In the genomic region with DNA sequence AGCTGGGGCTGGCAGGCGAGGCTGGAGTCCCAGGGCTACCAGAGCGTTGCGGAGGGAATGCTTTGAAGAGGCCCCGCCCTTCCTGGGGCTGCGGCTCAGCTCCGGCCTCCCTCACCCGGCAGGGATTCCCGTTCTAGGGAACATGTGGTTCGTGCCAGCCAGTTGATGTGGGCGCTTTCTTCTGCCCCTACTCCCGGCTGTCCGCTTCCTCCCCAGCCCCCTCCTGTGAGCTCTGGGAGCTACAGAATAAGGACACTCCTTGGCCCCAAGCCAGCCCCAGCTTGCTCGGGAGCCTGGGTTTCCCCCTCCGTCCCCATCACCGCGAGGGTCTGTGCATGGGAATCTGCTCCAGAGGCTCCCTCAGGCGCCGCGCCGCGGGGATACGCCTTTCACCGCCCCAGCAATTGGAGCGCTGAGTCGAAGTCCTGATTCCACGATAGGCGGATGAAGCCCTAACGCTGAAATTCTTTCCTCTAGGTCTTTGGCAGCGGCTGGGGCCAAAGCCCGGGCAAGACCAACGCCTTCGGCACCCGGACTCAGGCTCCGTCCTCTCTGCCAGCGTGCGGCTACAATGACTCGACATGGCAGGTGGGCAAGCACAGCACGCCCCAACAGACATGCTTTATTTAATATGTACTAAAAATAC, we compare ENCODE assay signal across 8 cellular contexts.
A peak's percentile ranks its signal among the peaks of the same experiment; 100 is the strongest.
DNase-seq lines count a peak whose midpoint lies in the region; ATAC-seq, FAIRE-seq and TF ChIP-seq lines count a peak whose summit lies in the region.

No MANE protein-coding gene starts in this region.

- no peak for FAIRE-seq in H1 (lab: Jason Lieb, UNC)

- no peak overlapping the region for H3K14ac ChIP-seq in H1 (ENCODE audit: insufficient read length)

- POLR2A ChIA-PET in H1 (lab: Charles Lee; ENCODE audit: partially characterized antibody) = interaction anchor here (0.8 to 2.8 kb wide), 7 partner anchors 14 to 122 kb away, joined by 3 to 19 read pairs (median 4); no protein-coding TSS in a partner anchor

- DNase-seq in NCI-H2171 treated with DMSO at 0.1 percent for 48 hours (lab: John Stamatoyannopoulos, UW) (peak; percentile 27), H1 (ENCODE audit: low read depth in 1 of 2, low spot score in 2 of 2) (peak; percentile 34 to 81), lower leg skin (ENCODE audit: low spot score in 2 of 2) (peak; percentile 29 to 91), thoracic aorta (ENCODE audit: low spot score) (peak; percentile 24), NCI-H1436 (lab: John Stamatoyannopoulos, UW) (no peak), SHP77 (lab: John Stamatoyannopoulos, UW) (no peak)
- DNase-seq in stimulated activated CD4-positive, alpha-beta T cell treated with anti-CD3 and anti-CD28 coated beads, Interleukin-1b, Interleukin-23, amount 100 ng/mL, for 48 hours = no peak

- peak overlapping the region; percentile 3 for H4K5ac ChIP-seq in H1 (ENCODE audit: insufficient read length, low read depth, low read length)

- H3K9me3 ChIP-seq in BLaER1 = 0 out of 2 replicates have a peak, but pooled peaks cover 2% of the 10 kb centered on the region
- H3K9me3 ChIP-seq in H1 (ENCODE audit: insufficient read depth in 2 of 2, low read depth in 1 of 2, low read length in 1 of 2) = no peaks in the 10 kb centered on the region
- no peaks in the 10 kb centered on the region for H3K9me3 ChIP-seq in thoracic aorta

- CTCF ChIA-PET in H1 (lab: Charles Lee; ENCODE audit: partially characterized antibody) = interaction anchor here (0.8 to 1.8 kb wide), 4 partner anchors 9 to 154 kb away, joined by 3 to 6 read pairs (median 4); no protein-coding TSS in a partner anchor

- H3K23ac ChIP-seq in H1 (ENCODE audit: insufficient read length) = no peak overlapping the region

- no peak overlapping the region for H2BK5ac ChIP-seq in H1 (ENCODE audit: low read depth, low read length)

- H3K56ac ChIP-seq in H1 (replicated peaks; ENCODE audit: insufficient read length, low read depth, low read length) = no peak overlapping the region

- peak overlapping the region; percentile 93 for H3K18ac ChIP-seq in H1 (ENCODE audit: extremely low read depth, low read length)

- peak overlapping the region; percentile 86 for H2AFZ ChIP-seq in H1 (ENCODE audit: low read length)

- H3K4me3 ChIP-seq in BLaER1 (peak overlapping the region; percentile 45), H1 (ENCODE audit: extremely low read depth in 1 of 4, insufficient read depth in 2 of 4, low read depth in 3 of 4, low read length in 4 of 4) (peak overlapping the region; percentile 46 to 61 (median 54)), lower leg skin (ENCODE audit: low read depth, poor library complexity, severe bottlenecking) (peak overlapping the region; percentile 10), thoracic aorta (peak overlapping the region; percentile 76)

- 0 out of 2 replicates have a peak overlapping the region, but pooled peaks have one; percentile 32 for H2BK20ac ChIP-seq in H1 (ENCODE audit: low read length)

- ATAC-seq in thoracic aorta (ENCODE audit: insufficient number of reproducible peaks, low FRiP score, low read depth) = peak; percentile 75

- WGBS in H1 (ENCODE audit: extremely low coverage in 1 of 2, insufficient coverage in 1 of 2, insufficient read length in 1 of 2, insufficient replicate concordance in 2 of 2, low coverage in 1 of 2, low lambda C conversion rate in 2 of 2, missing lambda C conversion rate in 1 of 2), 2 experiments = 5% methylated on average over 36 of the region's 38 CpGs; no CpG with 5 or more reads in 1 of the 2 experiments
- 2 to 7% methylated on average over 18 to 33 of the region's 38 CpGs for WGBS in lower leg skin, 2 donors

- 0 out of 2 replicates have a peak overlapping the region, but pooled peaks have one; percentile 76 for H4K8ac ChIP-seq in H1 (ENCODE audit: extremely low read depth, insufficient read depth, low read length)

- H3K4ac ChIP-seq in H1 (replicated peaks; ENCODE audit: insufficient read length, low read depth, low read length) = no peak overlapping the region

- no peak for TF ChIP-seq RAD21 in H1 (IDR thresholded peaks at IDR 0.05 in 1 of 2, conservative IDR thresholded peaks at IDR 0.05 in 1 of 2; ENCODE audit: low read depth in 2 of 2, low read length in 2 of 2)

- H4K91ac ChIP-seq in H1 (replicated peaks; ENCODE audit: insufficient read length, low read length) = peak overlapping the region; percentile 91

- no peak overlapping the region for H3K27ac ChIP-seq in BLaER1
- no peak overlapping the region for H3K27ac ChIP-seq in H1 (ENCODE audit: low read depth, low read length)
- H3K27ac ChIP-seq in thoracic aorta = peak overlapping the region; percentile 91

- H4K20me1 ChIP-seq in BLaER1 (no peaks in the 10 kb centered on the region), H1 (replicated peaks in 1 of 2; ENCODE audit: control insufficient read depth in 1 of 2, insufficient read depth in 2 of 2, low read length in 2 of 2) (peaks cover 0 to 1% of the 10 kb centered on the region in 2 experiments)

- no peak overlapping the region for H2AK5ac ChIP-seq in H1 (ENCODE audit: low read depth, low read length)

- H3K79me2 ChIP-seq in H1 (ENCODE audit: control insufficient read depth in 1 of 2, insufficient read depth in 2 of 2, low read length in 2 of 2) = no peaks in the 10 kb centered on the region

- peak overlapping the region; percentile 50; the same call in 1 of the 2 replicates for H3K9ac ChIP-seq in BLaER1
- no peak overlapping the region; a peak in 2 of 7 replicates for H3K9ac ChIP-seq in H1 (replicated peaks in 1 of 4; ENCODE audit: extremely low read depth in 1 of 4, low read depth in 3 of 4, low read length in 3 of 4)

- H3K27me3 ChIP-seq in BLaER1 (peaks cover 13% of the 10 kb centered on the region), H1 (replicated peaks in 1 of 4; ENCODE audit: control insufficient read depth in 3 of 4, extremely low read depth in 1 of 4, insufficient read depth in 3 of 4, low read length in 3 of 4) (peaks cover 0 to 24% (median 8%) of the 10 kb centered on the region in 4 experiments; a peak in 6 of 7 replicates), thoracic aorta (replicated peaks; ENCODE audit: insufficient read depth) (no peaks in the 10 kb centered on the region)

- no peak overlapping the region for H2BK120ac ChIP-seq in H1 (replicated peaks; ENCODE audit: low read depth, low read length)

- H3K4me2 ChIP-seq in BLaER1 (peak overlapping the region; percentile 91), H1 (ENCODE audit: insufficient read depth in 1 of 2, low read depth in 2 of 2, low read length in 2 of 2) (peak overlapping the region; percentile 77 to 95)

- no peak for TF ChIP-seq POLR2A in H1 (IDR thresholded peaks at IDR 0.05; ENCODE audit: control extremely low read depth in 1 of 2, low read depth in 2 of 2, low read length in 2 of 2)
- no peak for TF ChIP-seq POLR2A in lower leg skin (IDR thresholded peaks at IDR 0.05)

- H3K79me1 ChIP-seq in H1 (ENCODE audit: low read depth, low read length) = no peaks in the 10 kb centered on the region

- H2BK12ac ChIP-seq in H1 (ENCODE audit: low read depth, low read length) = 0 out of 2 replicates have a peak overlapping the region, but pooled peaks have one; percentile 9

- no peak for TF ChIP-seq CTCF in H1 (IDR thresholded peaks at IDR 0.05; ENCODE audit: control extremely low read depth in 1 of 3, insufficient read depth in 1 of 3, low read depth in 1 of 3, low read length in 3 of 3)
- no peak for TF ChIP-seq CTCF in lower leg skin (IDR thresholded peaks at IDR 0.05)
- TF ChIP-seq CTCF in thoracic aorta (IDR thresholded peaks at IDR 0.05) = no peak

- no peak overlapping the region for H2BK15ac ChIP-seq in H1 (ENCODE audit: low read length)

- H3K4me1 ChIP-seq in BLaER1 (peaks cover 40% of the 10 kb centered on the region), H1 (replicated peaks in 1 of 4; ENCODE audit: control insufficient read depth in 3 of 4, insufficient read depth in 4 of 4, low read length in 3 of 4) (peaks cover 2 to 17% (median 10%) of the 10 kb centered on the region in 4 experiments; a peak in 6 of 7 replicates), thoracic aorta (ENCODE audit: control insufficient read depth in 1 of 2, low read depth in 2 of 2) (peaks cover 7 to 26% of the 10 kb centered on the region in 2 donors)

- H3K36me3 ChIP-seq in BLaER1 = no peaks in the 10 kb centered on the region
- no peaks in the 10 kb centered on the region for H3K36me3 ChIP-seq in H1 (ENCODE audit: control insufficient read depth in 2 of 4, insufficient read depth in 4 of 4, low read length in 3 of 4)
- no peaks in the 10 kb centered on the region for H3K36me3 ChIP-seq in thoracic aorta

- intact Hi-C loops in lower leg skin (cut with DNase I; ENCODE audit: low total_unique reads) = no loop called here

- H3K23me2 ChIP-seq in H1 (ENCODE audit: low read depth, low read length) = peaks cover 7% of the 10 kb centered on the region; the same call in 1 of the 2 replicates

- TF ChIP-seq EP300 in H1 (IDR thresholded peaks at IDR 0.05; ENCODE audit: borderline replicate concordance in 1 of 2, low read depth in 2 of 2, low read length in 2 of 2) = 0 out of 3 replicates have a peak, but pooled peaks of 1 of the 2 experiments have one; percentile 1

TF ChIP-seq in H1, 55 proteins besides CTCF, POLR2A, EP300 and RAD21 (continues in another document):
- TF ChIP-seq SIRT6 (IDR thresholded peaks at IDR 0.05; ENCODE audit: low read length) (no peak), FOSL1 (IDR thresholded peaks at IDR 0.05; ENCODE audit: insufficient read depth, low read depth, low read length) (no peak), CBX5 (IDR thresholded peaks at IDR 0.05; ENCODE audit: low read depth, low read length) (no peak), CREB1 (IDR thresholded peaks at IDR 0.05) (peak; percentile 4; the same call in 1 of the 2 replicates), GTF2F1 (IDR thresholded peaks at IDR 0.05; ENCODE audit: borderline replicate concordance, low read depth, low read length) (no peak), PHF8 (conservative IDR thresholded peaks at IDR 0.05; ENCODE audit: low read depth, low read length) (no peak), RFX5 (IDR thresholded peaks at IDR 0.05; ENCODE audit: borderline replicate concordance, low read depth, low read length) (no peak), NRF1 (IDR thresholded peaks at IDR 0.05; ENCODE audit: low read depth, low read length) (no peak), JUND (IDR thresholded peaks at IDR 0.05; ENCODE audit: low read length) (no peak), TAF1 (IDR thresholded peaks at IDR 0.05; ENCODE audit: low read depth, low read length) (0 out of 2 replicates have a peak, but pooled peaks have one; percentile 10), KDM5A (IDR thresholded peaks at IDR 0.05; ENCODE audit: low read length) (no peak), CHD2 (IDR thresholded peaks at IDR 0.05; ENCODE audit: low read length) (no peak), ZNF274 (IDR thresholded peaks at IDR 0.05; ENCODE audit: borderline replicate concordance, extremely low read depth, low read length) (no peak), SIX5 (IDR thresholded peaks at IDR 0.05; ENCODE audit: low read depth, low read length) (no peak)
- TF ChIP-seq, protein P1, sequence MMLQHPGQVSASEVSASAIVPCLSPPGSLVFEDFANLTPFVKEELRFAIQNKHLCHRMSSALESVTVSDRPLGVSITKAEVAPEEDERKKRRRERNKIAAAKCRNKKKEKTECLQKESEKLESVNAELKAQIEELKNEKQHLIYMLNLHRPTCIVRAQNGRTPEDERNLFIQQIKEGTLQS (IDR thresholded peaks at IDR 0.05; ENCODE audit: insufficient read depth, low read depth, low read length) = no peak

Comparison
In these comparisons a context has a peak if more than half of its experiments do, and no peak if none do; other contexts are left out.
1. H3K27ac ChIP-seq: peak in thoracic aorta (2 of 2); none in BLaER1 (single experiment) and H1 (single experiment).
2. H3K4me3 ChIP-seq: peak in every context shown above with its lines; median percentile 76 in thoracic aorta; 54 in H1; 45 in BLaER1; 10 in lower leg skin.
3. DNase-seq: peak in NCI-H2171 treated with DMSO at 0.1 percent for 48 hours (single experiment), H1 (2 of 2), lower leg skin (2 of 2) and thoracic aorta (single experiment); none in NCI-H1436 (single experiment), SHP77 (0 of 2) and stimulated activated CD4-positive, alpha-beta T cell treated with anti-CD3 and anti-CD28 coated beads, Interleukin-1b, Interleukin-23, amount 100 ng/mL, for 48 hours (single experiment).